15 cellular contexts compared by ENCODE assay signal in genomic region chr16:4324479-4324868, GRCh38. TPM values are rescaled to one million over a fixed set of nuclear protein-coding genes. Genes with fewer than 3 reads are reported as not detected.
A peak's percentile ranks its signal among the peaks of the same experiment; 100 is the strongest.
DNase-seq lines count a peak whose midpoint lies in the region; ATAC-seq and TF ChIP-seq lines count a peak whose summit lies in the region.
"Had no signal": no experiment of that assay in that cellular context is flagged by ENCODE, and none has a peak within 500 bp of the region (broad histone marks: within the 10 kb centered on the region; RNA-seq: fewer than 3 reads in every experiment).

No MANE protein-coding gene starts in this region.

- peaks cover 86% of the 10 kb centered on the region for H4K20me1 ChIP-seq in neural progenitor cell (ENCODE audit: low read depth)

- TF ChIP-seq POLR2A in esophagus muscularis mucosa (IDR thresholded peaks at IDR 0.05; ENCODE audit: low read depth), result no peak

- POLR2A ChIA-PET in WTC11 (lab: Charles Lee), result interaction anchor here (0.6 to 1.4 kb wide), 8 partner anchors 9 to 80 kb away, joined by 3 to 10 read pairs (median 4); partner anchors contain the start of gene GLIS2

- no peak for TF ChIP-seq EP300 in esophagus muscularis mucosa (IDR thresholded peaks at IDR 0.05)

- H2AFZ ChIP-seq in neural progenitor cell (replicated peaks), result no peak overlapping the region

- no peak overlapping the region for H3K4me2 ChIP-seq in neural progenitor cell

- peaks cover 31% of the 10 kb centered on the region for H3F3A ChIP-seq in neural progenitor cell (ENCODE audit: low read depth)

- H3K9ac ChIP-seq in neural progenitor cell, result no peak overlapping the region

- H3K4me1 ChIP-seq in esophagus muscularis mucosa, result peaks cover 78 to 100% (median 100%) of the 10 kb centered on the region in 4 donors
- H3K4me1 ChIP-seq in neural progenitor cell, result peaks cover 12% of the 10 kb centered on the region

- intact Hi-C loops in esophagus muscularis mucosa (cut with DNase I), result no loop called here

- H3K4me3 ChIP-seq in esophagus muscularis mucosa (peak overlapping the region in 3 of 4 donors; percentile 17 to 31 (median 29)), neural progenitor cell (no peak overlapping the region)
- H3K4me3 ChIP-seq: SJSA1 had no signal

- H3K27me3 Mint-ChIP-seq in WTC11 (ENCODE audit: low read depth) (no peaks in the 10 kb centered on the region), neural progenitor cell (ENCODE audit: insufficient read depth, low read depth) (no peaks in the 10 kb centered on the region), type B pancreatic cell (no peaks in the 10 kb centered on the region)
- H3K27me3 Mint-ChIP-seq: activated naive CD8-positive, alpha-beta T cell treated with anti-CD3 and anti-CD28 coated beads for 36 hours had no signal

- H3K4me3 Mint-ChIP-seq in WTC11 (no peak overlapping the region), neural progenitor cell (peak overlapping the region; percentile 48), type B pancreatic cell (peak overlapping the region; percentile 66)
- H3K4me3 Mint-ChIP-seq: activated naive CD8-positive, alpha-beta T cell treated with anti-CD3 and anti-CD28 coated beads for 36 hours; stimulated activated naive B cell treated with anti-CD40 and anti-IgM and Interleukin-4, amounts not matched to agents 10 μg/mL and 1 μg/mL and 100 μg/mL, for 72 hours had no signal

- H3K36me3 Mint-ChIP-seq in WTC11 (no peaks in the 10 kb centered on the region), neural progenitor cell (no peaks in the 10 kb centered on the region), type B pancreatic cell (no peaks in the 10 kb centered on the region)
- H3K36me3 Mint-ChIP-seq: activated naive CD8-positive, alpha-beta T cell treated with anti-CD3 and anti-CD28 coated beads for 36 hours; stimulated activated naive B cell treated with anti-CD40 and anti-IgM and Interleukin-4, amounts not matched to agents 10 μg/mL and 1 μg/mL and 100 μg/mL, for 72 hours had no signal

- H3K27ac Mint-ChIP-seq in WTC11, result peak overlapping the region; percentile 93
- H3K27ac Mint-ChIP-seq in neural progenitor cell, result peak overlapping the region; percentile 66
- peak overlapping the region; percentile 34 for H3K27ac Mint-ChIP-seq in type B pancreatic cell
- H3K27ac Mint-ChIP-seq: activated naive CD8-positive, alpha-beta T cell treated with anti-CD3 and anti-CD28 coated beads for 36 hours; stimulated activated naive B cell treated with anti-CD40 and anti-IgM and Interleukin-4, amounts not matched to agents 10 μg/mL and 1 μg/mL and 100 μg/mL, for 72 hours had no signal

- H3K4me1 Mint-ChIP-seq in WTC11 (peaks cover 28% of the 10 kb centered on the region), neural progenitor cell (peaks cover 23% of the 10 kb centered on the region), type B pancreatic cell (ENCODE audit: unreplicated experiment) (peaks cover 15% of the 10 kb centered on the region)

- WGBS in esophagus muscularis mucosa, result 88% methylated on average over 10 of the region's 11 CpGs

- no peak for ATAC-seq in WTC11

- H3K9me3 Mint-ChIP-seq in WTC11 (no peaks in the 10 kb centered on the region), neural progenitor cell (no peaks in the 10 kb centered on the region), type B pancreatic cell (no peaks in the 10 kb centered on the region)
- H3K9me3 Mint-ChIP-seq: activated naive CD8-positive, alpha-beta T cell treated with anti-CD3 and anti-CD28 coated beads for 36 hours; stimulated activated naive B cell treated with anti-CD40 and anti-IgM and Interleukin-4, amounts not matched to agents 10 μg/mL and 1 μg/mL and 100 μg/mL, for 72 hours had no signal

- H3K79me2 ChIP-seq in neural progenitor cell (ENCODE audit: low read depth), result peaks cover 23% of the 10 kb centered on the region

- TF ChIP-seq CTCF in WTC11 (IDR thresholded peaks at IDR 0.05), result no peak
- TF ChIP-seq CTCF in esophagus muscularis mucosa (IDR thresholded peaks at IDR 0.05), result no peak
- TF ChIP-seq CTCF in neural progenitor cell (IDR thresholded peaks at IDR 0.05), result no peak
- no peak for TF ChIP-seq CTCF in type B pancreatic cell (conservative IDR thresholded peaks at IDR 0.05)

- H3K9me3 ChIP-seq in esophagus muscularis mucosa, result no peaks in the 10 kb centered on the region
- H3K9me3 ChIP-seq in neural progenitor cell (ENCODE audit: low read depth), result no peaks in the 10 kb centered on the region
- H3K9me3 ChIP-seq: SJSA1 had no signal

- H3K36me3 ChIP-seq in esophagus muscularis mucosa (no peaks in the 10 kb centered on the region), neural progenitor cell (no peaks in the 10 kb centered on the region)
- H3K36me3 ChIP-seq: SJSA1 had no signal

- CTCF ChIA-PET in WTC11 (lab: Charles Lee), result interaction anchor here (0.7 to 9.2 kb wide), 17 partner anchors 9 to 300 kb away, joined by 3 to 91 read pairs (median 5); partner anchors contain the start of genes GLIS2, MGRN1 and PAM16

- H3K27ac ChIP-seq in esophagus muscularis mucosa (replicated peaks in 1 of 4), result peak overlapping the region; percentile 96 to 97 (median 96)
- H3K27ac ChIP-seq in neural progenitor cell, result no peak overlapping the region
- H3K27ac ChIP-seq: SJSA1 had no signal

- no peak for DNase-seq in WTC11 (ENCODE audit: low spot score)
- DNase-seq in esophagus muscularis mucosa (ENCODE audit: extremely low spot score), result no peak
- no peak for DNase-seq in neural progenitor cell (ENCODE audit: low spot score)
- no peak for DNase-seq in type B pancreatic cell (ENCODE audit: extremely low spot score, unreplicated experiment)
- DNase-seq in NCI-H1092 (lab: John Stamatoyannopoulos, UW), result no peak
- no peak for DNase-seq in germinal center (ENCODE audit: low spot score)
- no peak for DNase-seq in NCI-H69 (lab: John Stamatoyannopoulos, UW)
- DNase-seq: activated naive CD8-positive, alpha-beta T cell treated with anti-CD3 and anti-CD28 coated beads for 36 hours; COR-L47; left colon; NCI-H146; NCI-H82; stimulated activated CD4-positive, alpha-beta T cell treated with anti-CD3 and anti-CD28 coated beads, Interleukin-2, amount 100 ng/mL, for 48 hours; stimulated activated naive B cell treated with anti-CD40 and anti-IgM and Interleukin-4, amounts not matched to agents 10 μg/mL and 1 μg/mL and 100 μg/mL, for 72 hours had no signal

- H3K27me3 ChIP-seq in esophagus muscularis mucosa, result no peaks in the 10 kb centered on the region
- no peaks in the 10 kb centered on the region for H3K27me3 ChIP-seq in neural progenitor cell
- H3K27me3 ChIP-seq: SJSA1 had no signal

TF ChIP-seq in WTC11, 78 proteins besides CTCF, POLR2A, EP300 and RAD21 (continues in another document):
- TF ChIP-seq NFATC4 (CRISPR knock-in tag; IDR thresholded peaks at IDR 0.05) (no peak), FOXP1 (CRISPR knock-in tag; IDR thresholded peaks at IDR 0.05; ENCODE audit: borderline replicate concordance) (no peak; the same call in 1 of the 2 replicates), MYBL2 (CRISPR knock-in tag; IDR thresholded peaks at IDR 0.05) (no peak), E2F1 (CRISPR knock-in tag; IDR thresholded peaks at IDR 0.05) (no peak), SOX15 (CRISPR knock-in tag; IDR thresholded peaks at IDR 0.05) (no peak)

RNA-seq across cellular contexts. Expression of gene GLIS2, which starts 8.6 kb away (rescaled TPM):
- 19.5 to 23.0 TPM (median 20.1 TPM) in 3 replicates for total RNA-seq in WTC11 (2021)
- total RNA-seq in esophagus muscularis mucosa, result 10 to 100 TPM; 10.8 to 32.6 (median 14.9) TPM
- total RNA-seq in neural progenitor cell (ENCODE audit: low replicate concordance), result 0.15 and 1.3 TPM in 2 replicates
- 13.1 and 23.0 TPM in 2 replicates for total RNA-seq in type B pancreatic cell (ENCODE audit: low replicate concordance)

RNA-seq across cellular contexts. Expression of gene PAM16, which starts 26.6 kb away (rescaled TPM):
- total RNA-seq in WTC11 (2021) (87.2 to 93.7 TPM (median 88.9 TPM) in 3 replicates), esophagus muscularis mucosa (10 to 100 TPM; 24.5 to 44.1 (median 40.2) TPM), neural progenitor cell (ENCODE audit: low replicate concordance) (17.0 and 40.8 TPM in 2 replicates), type B pancreatic cell (ENCODE audit: low replicate concordance) (30.5 and 39.3 TPM in 2 replicates)

RNA-seq across cellular contexts. Expression of gene VASN, which starts 47.2 kb away (rescaled TPM):
- total RNA-seq in WTC11 (2021) (8.0 to 9.1 TPM (median 8.3 TPM) in 3 replicates), esophagus muscularis mucosa (10 to 100 TPM in 3 of 4 donors, 1 to 10 TPM in 1; 7.1 to 31.3 (median 21.7) TPM), neural progenitor cell (ENCODE audit: low replicate concordance) (3.1 and 7.5 TPM in 2 replicates), type B pancreatic cell (ENCODE audit: low replicate concordance) (9.7 and 29.0 TPM in 2 replicates)

RNA-seq across cellular contexts. Expression of gene TFAP4, which starts 51.7 kb away (rescaled TPM):
- total RNA-seq in WTC11 (2021), result 31.9 to 36.5 TPM (median 34.2 TPM) in 3 replicates
- total RNA-seq in esophagus muscularis mucosa, result 1 to 10 TPM; 2.8 to 4.6 (median 3.7) TPM
- 19.8 and 24.8 TPM in 2 replicates for total RNA-seq in neural progenitor cell (ENCODE audit: low replicate concordance)
- total RNA-seq in type B pancreatic cell (ENCODE audit: low replicate concordance), result 11.8 and 27.0 TPM in 2 replicates

Comparison
In these comparisons a context has a peak if more than half of its experiments do, and no peak if none do; other contexts are left out.
1. H3K27ac Mint-ChIP-seq: peak in every context shown above with its lines; median percentile 93 in WTC11; 66 in neural progenitor cell; 34 in type B pancreatic cell.